In the genomic region with DNA sequence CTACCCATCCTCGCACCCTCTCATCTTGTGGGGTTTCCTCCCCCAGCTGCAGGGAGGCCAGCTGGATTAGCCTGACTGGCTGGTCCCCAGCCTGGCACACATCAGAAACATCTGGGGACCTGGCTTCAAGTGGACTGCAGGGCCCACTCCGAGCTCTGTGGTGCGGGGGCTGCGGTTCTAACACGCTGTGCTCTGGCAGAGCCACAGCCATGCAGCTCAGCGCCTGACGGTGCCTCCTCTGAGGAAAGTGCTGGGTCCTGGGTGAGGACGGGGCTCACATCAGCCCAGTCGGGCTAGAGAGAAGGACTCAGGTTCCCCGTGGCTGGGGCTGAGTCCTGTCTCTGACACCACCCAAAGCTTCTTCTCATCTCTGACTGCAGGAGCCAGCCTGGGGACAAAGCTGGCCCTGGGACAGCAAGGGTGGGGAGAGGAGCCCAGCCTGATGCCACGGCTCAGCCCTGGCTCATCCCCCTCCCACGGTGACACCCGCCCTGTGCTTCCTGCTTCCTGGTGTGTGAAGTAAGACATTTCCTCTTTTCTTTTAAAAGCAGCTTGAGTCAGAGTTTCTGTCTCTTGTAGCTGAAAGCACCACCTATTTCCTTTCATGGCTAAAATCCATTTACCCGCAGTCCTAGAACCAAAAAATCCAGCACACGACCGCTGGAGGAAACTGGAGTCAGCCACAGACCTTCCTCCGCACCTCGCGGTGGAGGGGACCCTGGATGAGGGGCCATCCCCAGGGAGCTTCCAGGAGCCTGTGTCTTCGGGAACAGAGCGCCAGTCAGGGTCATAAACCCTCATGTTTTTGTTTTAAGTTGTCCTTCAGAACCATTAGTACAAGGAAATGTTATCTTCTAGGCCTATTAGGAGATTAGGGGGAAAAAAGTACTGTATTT, we compare ENCODE assay signal across 8 cellular contexts.
DNase-seq lines count a peak whose midpoint lies in the region; ATAC-seq and TF ChIP-seq lines count a peak whose summit lies in the region.

No MANE protein-coding gene starts in this region.

- peak overlapping the region; percentile 1; the same call in 1 of the 2 replicates for H3K4me3 ChIP-seq in GM12865 (ENCODE audit: low read depth, low read length)

- ATAC-seq in HG02588 (IDR thresholded peaks at IDR 0.05; ENCODE audit: unreplicated experiment) = peak; percentile 91

- TF ChIP-seq CTCF in GM12865 (IDR thresholded peaks at IDR 0.05; ENCODE audit: insufficient read depth, low read depth, low read length, missing control alignments) = no peak

- peak; percentile 34 for DNase-seq in GM12865 (ENCODE audit: low read depth)
- peak; percentile 89 for DNase-seq in NOMO-1 treated with DMSO at 0.1 percent for 48 hours (lab: John Stamatoyannopoulos, UW; ENCODE audit: unreplicated experiment)
- DNase-seq in activated naive CD4-positive, alpha-beta T cell treated with Interleukin-2 at 50 U/mL for 16 hours = peak; percentile 58
- DNase-seq in hippocampal formation (lab: John Stamatoyannopoulos, UW) = peak; percentile 26 to 29
- peak; percentile 61 for DNase-seq in stimulated activated CD4-positive, alpha-beta T cell treated with anti-CD3 and anti-CD28 coated beads, Interleukin-1b, Interleukin-23, amount 100 ng/mL, for 48 hours
- DNase-seq in NCI-H1694 treated with DMSO at 0.1 percent for 48 hours (lab: John Stamatoyannopoulos, UW) = no peak
- no peak for DNase-seq in NCI-H2196 (lab: John Stamatoyannopoulos, UW; ENCODE audit: unreplicated experiment)

Comparison
In these comparisons a context has a peak if more than half of its experiments do, and no peak if none do; other contexts are left out.
1. DNase-seq: peak in GM12865 (single experiment), NOMO-1 treated with DMSO at 0.1 percent for 48 hours (single experiment), activated naive CD4-positive, alpha-beta T cell treated with Interleukin-2 at 50 U/mL for 16 hours (single experiment), hippocampal formation (2 of 2) and stimulated activated CD4-positive, alpha-beta T cell treated with anti-CD3 and anti-CD28 coated beads, Interleukin-1b, Interleukin-23, amount 100 ng/mL, for 48 hours (single experiment); none in NCI-H1694 treated with DMSO at 0.1 percent for 48 hours (single experiment) and NCI-H2196 (single experiment).